29 cellular contexts compared by ENCODE assay signal in the genomic region with DNA sequence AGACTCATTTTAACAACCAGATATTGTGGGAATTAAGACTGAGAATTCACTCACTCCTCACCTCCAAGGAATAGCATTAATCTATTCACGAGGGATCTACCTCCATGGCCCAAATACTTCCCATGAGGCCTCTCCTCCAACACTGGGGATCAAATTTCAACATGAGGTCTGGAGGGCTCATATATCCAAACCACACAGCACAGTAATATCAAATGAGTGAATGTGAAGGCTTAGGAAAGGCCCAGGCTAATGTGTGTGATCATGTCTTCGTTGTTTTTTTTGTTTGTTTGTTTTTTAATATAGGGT.
"Had no signal": no experiment of that assay in that cellular context is flagged by ENCODE, and none has a peak within 500 bp of the region (broad histone marks: within the 10 kb centered on the region; RNA-seq: fewer than 3 reads in every experiment).

No MANE protein-coding gene starts in this region.

- H3K27me3 ChIP-seq: ascending aorta, cardiac muscle cell, MG63, SJCRH30 had no signal

- H3K4me1 ChIP-seq: ascending aorta, SJCRH30 had no signal

- H3K4me3 ChIP-seq: ascending aorta, cardiac muscle cell, coronary artery, MG63, SJCRH30, SK-N-MC had no signal

- H3K36me3 ChIP-seq: cardiac muscle cell, WERI-Rb-1 had no signal

- DNase-seq: activated CD4-positive, alpha-beta memory T cell treated with anti-CD3 and anti-CD28 coated beads, Interleukin-2, amount 10 ng/mL, durations not matched to agents 7 days and 5 days; activated CD4-positive, alpha-beta T cell treated with anti-CD3 and anti-CD28 coated beads for 1 hour; activated CD4-positive, alpha-beta T cell treated with anti-CD3 and anti-CD28 coated beads for 48 hours; activated CD4-positive, CD25-positive, alpha-beta regulatory T cell; activated CD8-positive, alpha-beta memory T cell treated with anti-CD3 and anti-CD28 coated beads for 24 hours; activated CD8-positive, alpha-beta memory T cell treated with anti-CD3 and anti-CD28 coated beads, Interleukin-2, amount 10 ng/mL, durations not matched to agents 7 days and 5 days; activated CD8-positive, alpha-beta memory T cell treated with anti-CD3 and anti-CD28 coated beads, Interleukin-2, amount 50 U/mL, for 48 hours; activated effector memory CD4-positive, alpha-beta T cell treated with Interleukin-2 at 50 U/mL for 16 hours; activated naive CD4-positive, alpha-beta T cell treated with anti-CD3 and anti-CD28 coated beads, Interleukin-2, amount 10 ng/mL, durations not matched to agents 7 days and 5 days; activated naive CD8-positive, alpha-beta T cell treated with anti-CD3 and anti-CD28 coated beads for 36 hours; activated T-cell treated with anti-CD3 and anti-CD28 coated beads, Interleukin-2, amount 50 U/mL, for 48 hours; amniotic stem cell; MG63; NCI-H1048; NCI-H1105 treated with DMSO at 0.1 percent for 48 hours; NCI-H1436; NCI-H1694; NCI-H1930; NCI-H2081 treated with DMSO at 0.1 percent for 48 hours; NCI-H345; NCI-H524 treated with DMSO at 0.1 percent for 48 hours; SHP77; WERI-Rb-1 had no signal

- ATAC-seq: activated CD8-positive, alpha-beta memory T cell treated with anti-CD3 and anti-CD28 coated beads, Interleukin-2, amount 10 ng/mL, durations not matched to agents 7 days and 5 days; Panc1 had no signal
